ENCODE assay signal across 30 cellular contexts in genomic region chr3:163879172-163879571, GRCh38.
"Had no signal": no experiment of that assay in that cellular context is flagged by ENCODE, and none has a peak within 500 bp of the region (broad histone marks: within the 10 kb centered on the region; RNA-seq: fewer than 3 reads in every experiment).

No MANE protein-coding gene starts in this region.

- H3K27me3 ChIP-seq: cardiac muscle cell, colonic mucosa, MG63 had no signal

- H3K4me1 ChIP-seq: colonic mucosa had no signal

- H3K9me3 ChIP-seq: colonic mucosa, MG63 had no signal

- H3K4me3 ChIP-seq: cardiac muscle cell, colonic mucosa, MG63 had no signal

- DNase-seq: activated B cell treated with CpG ODN at 0.5 μM for 24 hours; activated CD4-positive, alpha-beta memory T cell treated with anti-CD3 and anti-CD28 coated beads for 36 hours; activated CD4-positive, alpha-beta T cell treated with anti-CD3 and anti-CD28 coated beads for 4 hours; activated CD4-positive, alpha-beta T cell treated with anti-CD3 and anti-CD28 coated beads, Interleukin-2, amount 50 U/mL, for 1 hour; activated CD4-positive, CD25-positive, alpha-beta regulatory T cell treated with anti-CD3 and anti-CD28 coated beads, Interleukin-2, amount 50 U/mL, for 72 hours; activated CD8-positive, alpha-beta memory T cell treated with anti-CD3 and anti-CD28 coated beads, Interleukin-2, amount 50 U/mL, for 4 hours; activated gamma-delta T cell treated with Interleukin-2 at 50 U/mL for 16 hours; activated naive CD4-positive, alpha-beta T cell treated with anti-CD3 and anti-CD28 coated beads for 36 hours; activated naive CD8-positive, alpha-beta T cell treated with anti-CD3 and anti-CD28 coated beads, Interleukin-2, amount 50 U/mL, for 24 hours; activated T-cell treated with anti-CD3 and anti-CD28 coated beads for 4 hours; activated T-cell treated with anti-CD3 and anti-CD28 coated beads, Interleukin-2, amount 50 U/mL, for 4 hours; amniotic stem cell; aorta; colonic mucosa; Kasumi-1; MG63; MV-4-11; NCI-H1092; NCI-H1436 treated with DMSO at 0.1 percent for 48 hours; NCI-H187; NCI-H2081; NCI-H2227 treated with DMSO at 0.1 percent for 48 hours; NCI-H446; Right ventricle myocardium superior; SW 1271; T-helper 1 cell; T-helper 2 cell; T-helper 9 cell had no signal

- ATAC-seq: activated naive CD8-positive, alpha-beta T cell treated with anti-CD3 and anti-CD28 coated beads, Interleukin-2, amount 50 U/mL, for 24 hours; activated T-cell treated with anti-CD3 and anti-CD28 coated beads, Interleukin-2, amount 50 U/mL, for 4 hours had no signal

- H3K36me3 ChIP-seq: cardiac muscle cell, colonic mucosa, MG63 had no signal

- H3K27ac ChIP-seq: cardiac muscle cell, colonic mucosa, VCaP had no signal
